In the genomic region with DNA sequence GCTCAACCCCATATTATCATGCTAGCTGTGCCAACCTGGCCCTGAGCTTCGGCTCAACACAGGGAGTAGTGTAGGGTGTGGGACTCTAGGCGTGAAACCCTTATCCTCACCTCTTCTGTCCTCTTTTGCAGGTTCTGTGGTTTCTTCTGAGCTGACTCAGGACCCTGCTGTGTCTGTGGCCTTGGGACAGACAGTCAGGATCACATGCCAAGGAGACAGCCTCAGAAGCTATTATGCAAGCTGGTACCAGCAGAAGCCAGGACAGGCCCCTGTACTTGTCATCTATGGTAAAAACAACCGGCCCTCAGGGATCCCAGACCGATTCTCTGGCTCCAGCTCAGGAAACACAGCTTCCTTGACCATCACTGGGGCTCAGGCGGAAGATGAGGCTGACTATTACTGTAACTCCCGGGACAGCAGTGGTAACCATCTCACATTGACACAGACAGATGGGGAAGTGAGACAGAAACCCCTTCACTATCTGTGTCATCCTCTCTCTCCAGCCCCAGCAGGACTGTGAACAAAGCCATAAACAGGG, we compare ENCODE assay signal across 8 cellular contexts.
A peak's percentile ranks its signal among the peaks of the same experiment; 100 is the strongest.
DNase-seq lines count a peak whose midpoint lies in the region; ATAC-seq, FAIRE-seq and TF ChIP-seq lines count a peak whose summit lies in the region.

No MANE protein-coding gene starts in this region.

- H4K20me1 ChIP-seq in K562 (replicated peaks; ENCODE audit: control insufficient read depth, insufficient read depth, low read length) = no peaks in the 10 kb centered on the region

- peak overlapping the region; percentile 52 for H3K27ac Mint-ChIP-seq in activated CD4-positive, alpha-beta memory T cell treated with anti-CD3 and anti-CD28 coated beads, Interleukin-2, amount 10 ng/mL, durations not matched to agents 7 days and 5 days
- no peak overlapping the region for H3K27ac Mint-ChIP-seq in activated CD4-positive, alpha-beta memory T cell treated with anti-CD3 and anti-CD28 coated beads for 36 hours

- H3K4me3 Mint-ChIP-seq in activated CD4-positive, alpha-beta memory T cell treated with anti-CD3 and anti-CD28 coated beads, Interleukin-2, amount 10 ng/mL, durations not matched to agents 7 days and 5 days = no peak overlapping the region
- no peak overlapping the region for H3K4me3 Mint-ChIP-seq in activated CD4-positive, alpha-beta memory T cell treated with anti-CD3 and anti-CD28 coated beads for 36 hours

- H3K27me3 ChIP-seq in K562 (ENCODE audit: control insufficient read depth in 2 of 2, insufficient read depth in 2 of 2, low read length in 2 of 2) = peaks cover 0 to 11% of the 10 kb centered on the region in 2 experiments; a peak in 2 of 5 replicates
- 0 out of 2 replicates have a peak, but pooled peaks cover 2% of the 10 kb centered on the region for H3K27me3 ChIP-seq in MG63

- in situ Hi-C loops in K562 (cut with MboI) = no loop called here

- POLR2A ChIA-PET in activated CD4-positive, alpha-beta memory T cell treated with anti-CD3 and anti-CD28 coated beads, Interleukin-2, amount 10 ng/mL, durations not matched to agents 7 days and 5 days (lab: Charles Lee) = no interaction called here
- POLR2A ChIA-PET in activated CD4-positive, alpha-beta memory T cell treated with anti-CD3 and anti-CD28 coated beads for 36 hours (lab: Charles Lee) = no interaction called here
- POLR2A ChIA-PET in K562 (lab: Yijun Ruan, JAX) = interaction anchor here (0.6 to 1.9 kb wide), 14 partner anchors 9 to 1092 kb away, joined by 3 to 11 read pairs (median 4); no protein-coding TSS in a partner anchor

- intact Hi-C loops in activated CD4-positive, alpha-beta memory T cell treated with anti-CD3 and anti-CD28 coated beads for 36 hours (cut with micrococcal nuclease) = no loop called here
- intact Hi-C loops in K562 (cut with micrococcal nuclease) = loop anchor here (1.0 to 5.0 kb wide), 9 partner anchors 28 to 513 kb away; no protein-coding TSS in a partner anchor

- WGBS in K562 (ENCODE audit: insufficient coverage, low coverage, missing lambda C conversion rate) = 25% methylated on average over 6 of the region's 6 CpGs

- peak overlapping the region; percentile 38; the same call in 1 of the 2 replicates for H3K4me2 ChIP-seq in K562 (ENCODE audit: insufficient read depth, low read length)

- H2AFZ ChIP-seq in K562 (ENCODE audit: low read depth, low read length) = peak overlapping the region; percentile 65

- H3K4me1 Mint-ChIP-seq in activated CD4-positive, alpha-beta memory T cell treated with anti-CD3 and anti-CD28 coated beads, Interleukin-2, amount 10 ng/mL, durations not matched to agents 7 days and 5 days = peaks cover 32% of the 10 kb centered on the region
- peaks cover 32% of the 10 kb centered on the region for H3K4me1 Mint-ChIP-seq in activated CD4-positive, alpha-beta memory T cell treated with anti-CD3 and anti-CD28 coated beads for 36 hours (ENCODE audit: low read depth)

- H3K36me3 Mint-ChIP-seq in activated CD4-positive, alpha-beta memory T cell treated with anti-CD3 and anti-CD28 coated beads, Interleukin-2, amount 10 ng/mL, durations not matched to agents 7 days and 5 days (ENCODE audit: low read depth) = no peaks in the 10 kb centered on the region
- H3K36me3 Mint-ChIP-seq in activated CD4-positive, alpha-beta memory T cell treated with anti-CD3 and anti-CD28 coated beads for 36 hours = no peaks in the 10 kb centered on the region

- DNase-seq in activated CD4-positive, alpha-beta memory T cell treated with anti-CD3 and anti-CD28 coated beads, Interleukin-2, amount 10 ng/mL, durations not matched to agents 7 days and 5 days = no peak
- DNase-seq in activated CD4-positive, alpha-beta memory T cell treated with anti-CD3 and anti-CD28 coated beads for 36 hours = no peak
- DNase-seq in K562 (ENCODE audit: extremely low read depth in 1 of 4, low spot score in 3 of 4) (peak in 1 of 4 experiments; percentile 37), renal cortical epithelial cell (ENCODE audit: low read depth) (peak; percentile 47), MG63 (no peak), DMS79 treated with DMSO at 0.1 percent for 48 hours (lab: John Stamatoyannopoulos, UW) (no peak), HK-2 (ENCODE audit: unreplicated experiment) (no peak)

- H3K9me3 ChIP-seq in K562 (replicated peaks; ENCODE audit: control insufficient read depth, insufficient read depth, low read depth, low read length) (no peaks in the 10 kb centered on the region), MG63 (no peaks in the 10 kb centered on the region)

- H3K36me3 ChIP-seq in K562 (ENCODE audit: control insufficient read depth, insufficient read depth, low read length) = no peaks in the 10 kb centered on the region
- H3K36me3 ChIP-seq in MG63 = no peaks in the 10 kb centered on the region

- peak; percentile 72 for ATAC-seq in HG03108 (IDR thresholded peaks at IDR 0.05; ENCODE audit: unreplicated experiment)
- ATAC-seq in K562 = peak; percentile 60

- FAIRE-seq in K562 (lab: Jason Lieb, UNC) = no peak

- H3K9me3 Mint-ChIP-seq in activated CD4-positive, alpha-beta memory T cell treated with anti-CD3 and anti-CD28 coated beads, Interleukin-2, amount 10 ng/mL, durations not matched to agents 7 days and 5 days = no peaks in the 10 kb centered on the region
- no peaks in the 10 kb centered on the region for H3K9me3 Mint-ChIP-seq in activated CD4-positive, alpha-beta memory T cell treated with anti-CD3 and anti-CD28 coated beads for 36 hours

- TF ChIP-seq POLR2A in K562 (conservative IDR thresholded peaks at IDR 0.05) = no peak

- TF ChIP-seq RAD21 in K562 (CRISPR knock-in tag; conservative IDR thresholded peaks at IDR 0.05 in 1 of 2, IDR thresholded peaks at IDR 0.05 in 1 of 2) = no peak

- H3K27ac ChIP-seq in K562 (ENCODE audit: extremely low read depth, low read depth, low read length) = no peak overlapping the region

- CTCF ChIA-PET in activated CD4-positive, alpha-beta memory T cell treated with anti-CD3 and anti-CD28 coated beads, Interleukin-2, amount 10 ng/mL, durations not matched to agents 7 days and 5 days (lab: Charles Lee) = interaction anchor here (0.9 to 2.5 kb wide), 9 partner anchors 9 to 163 kb away, joined by 3 to 17 read pairs (median 3); no protein-coding TSS in a partner anchor
- CTCF ChIA-PET in activated CD4-positive, alpha-beta memory T cell treated with anti-CD3 and anti-CD28 coated beads for 36 hours (lab: Charles Lee) = interaction anchor here (0.6 to 2.5 kb wide), 10 partner anchors 9 to 221 kb away, joined by 3 to 16 read pairs (median 4); no protein-coding TSS in a partner anchor
- CTCF ChIA-PET in K562 (lab: Yijun Ruan, JAX; ENCODE audit: low intra/inter-chr PET ratio) = interaction anchor here (0.6 to 2.7 kb wide), 26 partner anchors 10 to 1804 kb away, joined by 3 to 21 read pairs (median 4); a partner anchor contains a TSS

- peaks cover 0 to 25% of the 10 kb centered on the region in 2 experiments; a peak in 3 of 5 replicates for H3K4me1 ChIP-seq in K562 (replicated peaks in 1 of 2; ENCODE audit: control insufficient read depth in 2 of 2, insufficient read depth in 2 of 2, low read length in 2 of 2)

- no peak for TF ChIP-seq EP300 in K562 (IDR thresholded peaks at IDR 0.05; ENCODE audit: low read length)

- H3K79me2 ChIP-seq in K562 (ENCODE audit: control insufficient read depth, insufficient read depth, low read length) = no peaks in the 10 kb centered on the region

- no peaks in the 10 kb centered on the region for H3K27me3 Mint-ChIP-seq in activated CD4-positive, alpha-beta memory T cell treated with anti-CD3 and anti-CD28 coated beads, Interleukin-2, amount 10 ng/mL, durations not matched to agents 7 days and 5 days
- peaks cover 3% of the 10 kb centered on the region for H3K27me3 Mint-ChIP-seq in activated CD4-positive, alpha-beta memory T cell treated with anti-CD3 and anti-CD28 coated beads for 36 hours

- no peak overlapping the region for H3K4me3 ChIP-seq in K562
- no peak overlapping the region for H3K4me3 ChIP-seq in MG63

- no peak overlapping the region for H3K9ac ChIP-seq in K562 (ENCODE audit: insufficient read depth in 1 of 2, low read depth in 2 of 2, low read length in 2 of 2)

- H3K9me1 ChIP-seq in K562 (ENCODE audit: control insufficient read depth, insufficient read depth, low read length) = peaks cover 3% of the 10 kb centered on the region

- no TSS peak for BruUV-seq in K562 (replicated peaks; lab: Mats Ljungman, UMichigan)

- TF ChIP-seq CTCF in K562 (IDR thresholded peaks at IDR 0.05 in 2 of 3, conservative IDR thresholded peaks at IDR 0.05 in 1 of 3; ENCODE audit: insufficient read depth in 2 of 3, low read depth in 1 of 3, low read length in 3 of 3) = no peak

TF ChIP-seq in K562, 482 proteins besides CTCF, POLR2A, EP300 and RAD21:
- TF ChIP-seq NCOA1 (IDR thresholded peaks at IDR 0.05; ENCODE audit: low read depth) = no peak
- TF ChIP-seq HEY1 (CRISPR knock-in tag; IDR thresholded peaks at IDR 0.05; ENCODE audit: borderline replicate concordance) = no peak
- no peak for TF ChIP-seq SP1 (CRISPR knock-in tag; IDR thresholded peaks at IDR 0.05)
- no peak for TF ChIP-seq STAG1 (CRISPR knock-in tag; IDR thresholded peaks at IDR 0.05; ENCODE audit: borderline replicate concordance)
- TF ChIP-seq, protein P1, sequence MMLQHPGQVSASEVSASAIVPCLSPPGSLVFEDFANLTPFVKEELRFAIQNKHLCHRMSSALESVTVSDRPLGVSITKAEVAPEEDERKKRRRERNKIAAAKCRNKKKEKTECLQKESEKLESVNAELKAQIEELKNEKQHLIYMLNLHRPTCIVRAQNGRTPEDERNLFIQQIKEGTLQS (IDR thresholded peaks at IDR 0.05) = no peak
- TF ChIP-seq, protein P1 (CRISPR knock-in tag; conservative IDR thresholded peaks at IDR 0.05) = peak; percentile 77; the same call in 1 of the 2 replicates
- TF ChIP-seq CBX2 (IDR thresholded peaks at IDR 0.05; ENCODE audit: insufficient read depth, low read length, poor library complexity, severe bottlenecking) = no peak
- no peak for TF ChIP-seq MEF2A (IDR thresholded peaks at IDR 0.05; ENCODE audit: control insufficient read depth, low read depth, low read length)
- TF ChIP-seq, protein P2, sequence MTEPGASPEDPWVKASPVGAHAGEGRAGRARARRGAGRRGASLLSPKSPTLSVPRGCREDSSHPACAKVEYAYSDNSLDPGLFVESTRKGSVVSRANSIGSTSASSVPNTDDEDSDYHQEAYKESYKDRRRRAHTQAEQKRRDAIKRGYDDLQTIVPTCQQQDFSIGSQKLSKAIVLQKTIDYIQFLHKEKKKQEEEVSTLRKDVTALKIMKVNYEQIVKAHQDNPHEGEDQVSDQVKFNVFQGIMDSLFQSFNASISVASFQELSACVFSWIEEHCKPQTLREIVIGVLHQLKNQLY (CRISPR knock-in tag; conservative IDR thresholded peaks at IDR 0.05) = 0 out of 4 replicates have a peak, but pooled peaks of 1 of the 2 experiments have one; percentile 29
